ENCODE assay signal across 8 cellular contexts in the genomic region with DNA sequence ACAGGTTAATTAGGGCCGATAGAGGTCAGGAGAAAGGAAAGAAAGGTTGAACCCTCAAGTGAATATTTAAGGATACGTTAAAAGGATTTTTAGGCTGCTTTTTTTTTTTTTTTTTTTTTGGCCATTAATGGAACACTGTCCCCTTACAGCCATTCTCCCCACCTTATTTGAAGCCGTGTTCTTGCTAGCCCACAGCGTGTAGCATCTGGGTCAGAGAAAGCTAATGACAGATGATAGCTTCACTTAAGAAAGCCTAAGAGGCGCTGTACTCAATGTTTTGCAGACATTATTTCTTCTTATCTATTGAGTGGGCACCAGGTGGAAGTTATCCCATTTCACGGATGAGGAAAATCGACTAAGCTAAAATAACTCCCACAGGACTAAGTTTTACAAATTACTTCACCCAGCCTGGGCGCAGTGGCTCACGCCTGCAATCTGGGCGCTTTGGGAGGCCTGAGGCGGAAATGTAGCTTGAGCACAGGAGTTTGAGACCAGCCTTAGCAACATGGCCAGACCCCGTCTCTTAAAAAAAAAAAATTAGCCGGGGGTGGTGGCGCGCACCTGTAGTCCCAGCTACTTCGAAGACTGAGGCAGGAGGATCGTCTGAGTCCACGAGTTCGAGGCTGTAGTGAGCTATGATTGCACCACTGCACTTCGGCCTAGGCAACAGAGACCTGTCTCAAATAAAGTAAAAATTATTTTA. TPM values are rescaled to one million over a fixed set of nuclear protein-coding genes. Genes with fewer than 3 reads are reported as not detected.
DNase-seq lines count a peak whose midpoint lies in the region; ATAC-seq and TF ChIP-seq lines count a peak whose summit lies in the region.

No MANE protein-coding gene starts in this region.

- ATAC-seq in CD4-positive, CD25-positive, alpha-beta regulatory T cell (ENCODE audit: low read depth in 2 of 2), result no peak
- ATAC-seq in GM21717 (IDR thresholded peaks at IDR 0.05; ENCODE audit: unreplicated experiment), result no peak
- ATAC-seq in GM21786 (IDR thresholded peaks at IDR 0.05; ENCODE audit: unreplicated experiment), result no peak
- ATAC-seq in HG02973 (IDR thresholded peaks at IDR 0.05; ENCODE audit: unreplicated experiment), result no peak

- H3K4me3 ChIP-seq in CD4-positive, CD25-positive, alpha-beta regulatory T cell (ENCODE audit: low read depth, low read length), result peak overlapping the region; percentile 83
- H3K4me3 ChIP-seq in Loucy (ENCODE audit: low read length, poor library complexity, severe bottlenecking), result peak overlapping the region; percentile 82
- H3K4me3 ChIP-seq in choroid plexus epithelial cell (ENCODE audit: low read depth, low read length), result peak overlapping the region; percentile 84

- peak overlapping the region; percentile 78 for H3K27ac ChIP-seq in CD4-positive, CD25-positive, alpha-beta regulatory T cell (ENCODE audit: insufficient read depth, low read length, poor library complexity, severe bottlenecking)

- peak overlapping the region; percentile 72 for H3K4me2 ChIP-seq in Loucy (ENCODE audit: low read depth, low read length, poor library complexity, severe bottlenecking)

- H3K4me3 Mint-ChIP-seq in CD4-positive, CD25-positive, alpha-beta regulatory T cell, result peak overlapping the region; percentile 94 to 98 (median 96)
- H3K4me3 Mint-ChIP-seq in nephron, result peak overlapping the region; percentile 96 to 100 (median 96)

- H3K79me2 ChIP-seq in Loucy (ENCODE audit: insufficient read depth, low read length), result peaks cover 34% of the 10 kb centered on the region

- no peaks in the 10 kb centered on the region for H3K9me3 ChIP-seq in CD4-positive, CD25-positive, alpha-beta regulatory T cell (ENCODE audit: control insufficient read depth in 2 of 2, low read length in 2 of 2)
- no peaks in the 10 kb centered on the region for H3K9me3 ChIP-seq in Loucy (ENCODE audit: insufficient read depth, low read depth, low read length)

- no peak for DNase-seq in CD4-positive, CD25-positive, alpha-beta regulatory T cell
- DNase-seq in choroid plexus epithelial cell (ENCODE audit: low read depth), result no peak
- DNase-seq in stimulated activated CD4-positive, alpha-beta T cell treated with anti-CD3 and anti-CD28 coated beads, Interleukin-4, amount 100 ng/mL, for 1 hour, result no peak

- H3K36me3 ChIP-seq in CD4-positive, CD25-positive, alpha-beta regulatory T cell (ENCODE audit: control insufficient read depth, insufficient read depth, low read length), result peaks cover 9% of the 10 kb centered on the region
- peaks cover 21% of the 10 kb centered on the region; the same call in 1 of the 2 replicates for H3K36me3 ChIP-seq in Loucy (ENCODE audit: insufficient read depth, low read length)

- peaks cover 21% of the 10 kb centered on the region for H3F3A ChIP-seq in Loucy (ENCODE audit: low read depth)

- H3K27me3 Mint-ChIP-seq in CD4-positive, CD25-positive, alpha-beta regulatory T cell, result no peaks in the 10 kb centered on the region
- no peaks in the 10 kb centered on the region for H3K27me3 Mint-ChIP-seq in nephron (ENCODE audit: low read depth)

- H2AFZ ChIP-seq in Loucy (ENCODE audit: low read length), result peak overlapping the region; percentile 95

- peaks cover 23 to 60% (median 38%) of the 10 kb centered on the region in 4 donors for H3K4me1 Mint-ChIP-seq in CD4-positive, CD25-positive, alpha-beta regulatory T cell
- H3K4me1 Mint-ChIP-seq in nephron, result peaks cover 44% of the 10 kb centered on the region

- H3K36me3 Mint-ChIP-seq in CD4-positive, CD25-positive, alpha-beta regulatory T cell, result peaks cover 11% of the 10 kb centered on the region
- peaks cover 25% of the 10 kb centered on the region for H3K36me3 Mint-ChIP-seq in nephron (ENCODE audit: low read depth)

- H3K27ac Mint-ChIP-seq in CD4-positive, CD25-positive, alpha-beta regulatory T cell, result peak overlapping the region; percentile 89 to 95 (median 93)
- H3K27ac Mint-ChIP-seq in nephron, result peak overlapping the region; percentile 99 to 100 (median 99)

- H3K9me2 ChIP-seq in Loucy (replicated peaks; ENCODE audit: low read depth, low read length), result no peaks in the 10 kb centered on the region

- 0 out of 2 replicates have a peak, but pooled peaks have one; percentile 9 for TF ChIP-seq CTCF in Loucy (conservative IDR thresholded peaks at IDR 0.05; ENCODE audit: low read length)
- no peak for TF ChIP-seq CTCF in choroid plexus epithelial cell (conservative IDR thresholded peaks at IDR 0.05; ENCODE audit: low read depth, low read length)
- TF ChIP-seq CTCF in nephron (IDR thresholded peaks at IDR 0.05; ENCODE audit: unreplicated experiment in 3 of 3), result no peak

- peaks cover 3% of the 10 kb centered on the region for H4K20me1 ChIP-seq in Loucy (ENCODE audit: insufficient read depth, low read length, poor library complexity, severe bottlenecking)

- peaks cover 22% of the 10 kb centered on the region for H3K4me1 ChIP-seq in CD4-positive, CD25-positive, alpha-beta regulatory T cell (ENCODE audit: control insufficient read depth, insufficient read depth, low read length, poor library complexity, severe bottlenecking)
- H3K4me1 ChIP-seq in Loucy (ENCODE audit: insufficient read depth, low read length, poor library complexity, severe bottlenecking), result peaks cover 26% of the 10 kb centered on the region

- H3K9me3 Mint-ChIP-seq in CD4-positive, CD25-positive, alpha-beta regulatory T cell, result no peaks in the 10 kb centered on the region
- H3K9me3 Mint-ChIP-seq in nephron, result no peaks in the 10 kb centered on the region

- no peaks in the 10 kb centered on the region for H3K27me3 ChIP-seq in CD4-positive, CD25-positive, alpha-beta regulatory T cell (ENCODE audit: control insufficient read depth, insufficient read depth, low read length)
- no peaks in the 10 kb centered on the region for H3K27me3 ChIP-seq in Loucy (ENCODE audit: insufficient read depth, low read length, poor library complexity, severe bottlenecking)

- peak overlapping the region; percentile 78 for H3K9ac ChIP-seq in Loucy (ENCODE audit: low read depth, low read length, poor library complexity, severe bottlenecking)

RNA-seq across cellular contexts. Expression of gene PHTF1, which starts 1.0 kb away (rescaled TPM):
- 16.7 TPM for total RNA-seq in CD4-positive, CD25-positive, alpha-beta regulatory T cell
- 10 to 100 TPM; 11.1 to 22.7 (median 15.3) TPM for polyA plus RNA-seq in CD4-positive, CD25-positive, alpha-beta regulatory T cell

RNA-seq across cellular contexts. Expression of gene RSBN1, which starts 52.0 kb away (rescaled TPM):
- total RNA-seq in CD4-positive, CD25-positive, alpha-beta regulatory T cell, result 52.1 TPM
- polyA plus RNA-seq in CD4-positive, CD25-positive, alpha-beta regulatory T cell, result 10 to 100 TPM; 43.8 to 52.7 (median 49.8) TPM
